ENCODE assay signal across 1 cellular context in the genomic region with DNA sequence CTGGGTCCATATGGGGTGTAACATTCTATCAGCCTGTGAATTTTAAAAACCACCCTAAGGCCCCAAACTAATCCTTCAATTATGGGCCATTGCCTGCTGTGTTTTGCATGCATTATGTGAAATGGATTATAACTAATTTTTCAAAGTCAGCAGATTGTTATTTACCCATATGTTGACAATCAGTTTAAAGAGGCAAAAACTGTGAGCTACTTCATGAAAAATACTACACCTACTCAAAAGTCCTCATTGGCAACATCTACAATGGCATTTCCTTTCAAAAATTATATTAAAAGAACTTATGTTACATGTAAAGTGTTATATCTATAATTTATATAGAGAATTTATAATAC.
TF ChIP-seq lines count a peak whose summit lies in the region.

No MANE protein-coding gene starts in this region.

TF ChIP-seq in GM23338, 12 proteins besides CTCF, POLR2A, EP300 and RAD21 (continued from another document):
- TF ChIP-seq, protein P1, sequence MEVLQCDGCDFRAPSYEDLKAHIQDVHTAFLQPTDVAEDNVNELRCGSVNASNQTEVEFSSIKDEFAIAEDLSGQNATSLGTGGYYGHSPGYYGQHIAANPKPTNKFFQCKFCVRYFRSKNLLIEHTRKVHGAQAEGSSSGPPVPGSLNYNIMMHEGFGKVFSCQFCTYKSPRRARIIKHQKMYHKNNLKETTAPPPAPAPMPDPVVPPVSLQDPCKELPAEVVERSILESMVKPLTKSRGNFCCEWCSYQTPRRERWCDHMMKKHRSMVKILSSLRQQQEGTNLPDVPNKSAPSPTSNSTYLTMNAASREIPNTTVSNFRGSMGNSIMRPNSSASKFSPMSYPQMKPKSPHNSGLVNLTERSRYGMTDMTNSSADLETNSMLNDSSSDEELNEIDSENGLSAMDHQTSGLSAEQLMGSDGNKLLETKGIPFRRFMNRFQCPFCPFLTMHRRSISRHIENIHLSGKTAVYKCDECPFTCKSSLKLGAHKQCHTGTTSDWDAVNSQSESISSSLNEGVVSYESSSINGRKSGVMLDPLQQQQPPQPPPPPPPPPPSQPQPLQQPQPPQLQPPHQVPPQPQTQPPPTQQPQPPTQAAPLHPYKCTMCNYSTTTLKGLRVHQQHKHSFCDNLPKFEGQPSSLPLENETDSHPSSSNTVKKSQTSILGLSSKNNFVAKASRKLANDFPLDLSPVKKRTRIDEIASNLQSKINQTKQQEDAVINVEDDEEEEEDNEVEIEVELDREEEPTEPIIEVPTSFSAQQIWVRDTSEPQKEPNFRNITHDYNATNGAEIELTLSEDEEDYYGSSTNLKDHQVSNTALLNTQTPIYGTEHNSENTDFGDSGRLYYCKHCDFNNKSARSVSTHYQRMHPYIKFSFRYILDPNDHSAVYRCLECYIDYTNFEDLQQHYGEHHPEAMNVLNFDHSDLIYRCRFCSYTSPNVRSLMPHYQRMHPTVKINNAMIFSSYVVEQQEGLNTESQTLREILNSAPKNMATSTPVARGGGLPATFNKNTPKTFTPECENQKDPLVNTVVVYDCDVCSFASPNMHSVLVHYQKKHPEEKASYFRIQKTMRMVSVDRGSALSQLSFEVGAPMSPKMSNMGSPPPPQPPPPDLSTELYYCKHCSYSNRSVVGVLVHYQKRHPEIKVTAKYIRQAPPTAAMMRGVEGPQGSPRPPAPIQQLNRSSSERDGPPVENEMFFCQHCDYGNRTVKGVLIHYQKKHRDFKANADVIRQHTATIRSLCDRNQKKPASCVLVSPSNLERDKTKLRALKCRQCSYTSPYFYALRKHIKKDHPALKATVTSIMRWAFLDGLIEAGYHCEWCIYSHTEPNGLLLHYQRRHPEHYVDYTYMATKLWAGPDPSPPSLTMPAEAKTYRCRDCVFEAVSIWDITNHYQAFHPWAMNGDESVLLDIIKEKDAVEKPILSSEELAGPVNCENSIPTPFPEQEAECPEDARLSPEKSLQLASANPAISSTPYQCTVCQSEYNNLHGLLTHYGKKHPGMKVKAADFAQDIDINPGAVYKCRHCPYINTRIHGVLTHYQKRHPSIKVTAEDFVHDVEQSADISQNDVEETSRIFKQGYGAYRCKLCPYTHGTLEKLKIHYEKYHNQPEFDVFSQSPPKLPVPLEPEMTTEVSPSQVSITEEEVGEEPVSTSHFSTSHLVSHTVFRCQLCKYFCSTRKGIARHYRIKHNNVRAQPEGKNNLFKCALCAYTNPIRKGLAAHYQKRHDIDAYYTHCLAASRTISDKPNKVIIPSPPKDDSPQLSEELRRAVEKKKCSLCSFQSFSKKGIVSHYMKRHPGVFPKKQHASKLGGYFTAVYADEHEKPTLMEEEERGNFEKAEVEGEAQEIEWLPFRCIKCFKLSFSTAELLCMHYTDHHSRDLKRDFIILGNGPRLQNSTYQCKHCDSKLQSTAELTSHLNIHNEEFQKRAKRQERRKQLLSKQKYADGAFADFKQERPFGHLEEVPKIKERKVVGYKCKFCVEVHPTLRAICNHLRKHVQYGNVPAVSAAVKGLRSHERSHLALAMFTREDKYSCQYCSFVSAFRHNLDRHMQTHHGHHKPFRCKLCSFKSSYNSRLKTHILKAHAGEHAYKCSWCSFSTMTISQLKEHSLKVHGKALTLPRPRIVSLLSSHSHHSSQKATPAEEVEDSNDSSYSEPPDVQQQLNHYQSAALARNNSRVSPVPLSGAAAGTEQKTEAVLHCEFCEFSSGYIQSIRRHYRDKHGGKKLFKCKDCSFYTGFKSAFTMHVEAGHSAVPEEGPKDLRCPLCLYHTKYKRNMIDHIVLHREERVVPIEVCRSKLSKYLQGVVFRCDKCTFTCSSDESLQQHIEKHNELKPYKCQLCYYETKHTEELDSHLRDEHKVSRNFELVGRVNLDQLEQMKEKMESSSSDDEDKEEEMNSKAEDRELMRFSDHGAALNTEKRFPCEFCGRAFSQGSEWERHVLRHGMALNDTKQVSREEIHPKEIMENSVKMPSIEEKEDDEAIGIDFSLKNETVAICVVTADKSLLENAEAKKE (CRISPR knock-in tag; IDR thresholded peaks at IDR 0.05): no peak
- no peak for TF ChIP-seq CREB1 (CRISPR knock-in tag; IDR thresholded peaks at IDR 0.05; ENCODE audit: low read depth)
